In the genomic region with DNA sequence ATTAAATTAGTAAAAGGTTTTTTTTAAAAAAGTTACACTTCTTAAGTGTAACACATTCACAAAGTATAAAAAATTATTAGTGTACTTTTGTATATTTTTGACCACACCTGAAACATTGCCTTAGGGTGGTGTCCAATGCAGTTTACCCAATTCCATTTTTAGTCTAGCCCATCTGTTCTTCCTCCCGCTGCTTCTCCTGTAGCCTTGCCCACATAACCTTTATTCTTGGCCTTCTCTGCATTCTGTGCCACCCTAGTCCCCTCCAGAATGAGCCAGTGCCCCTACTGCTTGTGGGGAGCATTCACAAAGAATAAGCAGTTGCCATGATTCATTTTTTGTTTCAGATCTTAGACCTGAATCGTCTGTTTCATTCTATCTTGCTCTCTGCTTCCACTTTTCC, we compare ENCODE assay signal across 21 cellular contexts.
"Had no signal": no experiment of that assay in that cellular context is flagged by ENCODE, and none has a peak within 500 bp of the region (broad histone marks: within the 10 kb centered on the region; RNA-seq: fewer than 3 reads in every experiment).

No MANE protein-coding gene starts in this region.

- DNase-seq: stimulated activated CD4-positive, alpha-beta T cell treated with anti-CD3 and anti-CD28 coated beads, Interleukin-2, amount 100 ng/mL, for 48 hours; stimulated activated CD4-positive, alpha-beta T cell treated with anti-CD3 and anti-CD28 coated beads, Interleukin-4, amount 100 ng/mL, for 1 hour; stimulated activated CD4-positive, alpha-beta T cell treated with anti-CD3 and anti-CD28 coated beads, Interleukin-4, amount 100 ng/mL, for 24 hours; stimulated activated CD4-positive, alpha-beta T cell treated with anti-CD3 and anti-CD28 coated beads, Interleukin-4, amount 100 ng/mL, for 4 hours; stimulated activated CD8-positive, alpha-beta memory T cell treated with anti-CD3 and anti-CD28 coated beads, Interleukin-4, amount 100 ng/mL, for 48 hours; stimulated activated naive B cell treated with anti-CD40 and anti-IgM and Interleukin-4, amounts not matched to agents 10 μg/mL and 1 μg/mL and 100 μg/mL, for 72 hours; stimulated activated naive CD4-positive, alpha-beta T cell; stimulated activated naive CD4-positive, alpha-beta T cell treated with Interleukin-2 at 50 U/mL for 16 hours; stimulated activated naive CD8-positive, alpha-beta T cell treated with anti-CD3 and anti-CD28 coated beads, Interleukin-15, amount 100 ng/mL, for 72 hours; stimulated activated naive CD8-positive, alpha-beta T cell treated with anti-CD3 and anti-CD28 coated beads, Interleukin-15, Interleukin-2, amounts not matched to agents 100 U/mL and 50 U/mL, for 24 hours; stomach; substantia nigra; testis; thyroid gland; tibial artery; transverse colon; trophoblast cell; upper lobe of left lung; upper lobe of right lung; uterus had no signal

- FAIRE-seq: urothelium cell line had no signal
